In genomic region chr11:65446446-65447277, GRCh38 we compare ENCODE assay signal across 8 cellular contexts. TPM values are rescaled to one million over a fixed set of nuclear protein-coding genes. Genes with fewer than 3 reads are reported as not detected.
A peak's percentile ranks its signal among the peaks of the same experiment; 100 is the strongest.
DNase-seq lines count a peak whose midpoint lies in the region; ATAC-seq, FAIRE-seq and TF ChIP-seq lines count a peak whose summit lies in the region.

No MANE protein-coding gene starts in this region.

- FAIRE-seq in frontal cortex (lab: Jason Lieb, UNC), result no peak

- H3K27ac Mint-ChIP-seq in activated naive CD4-positive, alpha-beta T cell treated with anti-CD3 and anti-CD28 coated beads, Interleukin-2, amount 10 ng/mL, durations not matched to agents 7 days and 5 days, result peak overlapping the region; percentile 78
- peak overlapping the region; percentile 63 for H3K27ac Mint-ChIP-seq in memory B cell

- intact Hi-C loops in vagina (cut with DNase I), result no loop called here

- peaks cover 47% of the 10 kb centered on the region for H3K4me1 ChIP-seq in vagina

- peaks cover 20% of the 10 kb centered on the region for H3K36me3 Mint-ChIP-seq in activated naive CD4-positive, alpha-beta T cell treated with anti-CD3 and anti-CD28 coated beads, Interleukin-2, amount 10 ng/mL, durations not matched to agents 7 days and 5 days
- H3K36me3 Mint-ChIP-seq in memory B cell, result peaks cover 7% of the 10 kb centered on the region

- TF ChIP-seq CTCF in cardiac fibroblast (IDR thresholded peaks at IDR 0.05; ENCODE audit: low read depth, low read length), result no peak
- TF ChIP-seq CTCF in vagina (IDR thresholded peaks at IDR 0.05), result no peak

- peaks cover 2% of the 10 kb centered on the region for H3K9me3 Mint-ChIP-seq in activated naive CD4-positive, alpha-beta T cell treated with anti-CD3 and anti-CD28 coated beads, Interleukin-2, amount 10 ng/mL, durations not matched to agents 7 days and 5 days
- no peaks in the 10 kb centered on the region for H3K9me3 Mint-ChIP-seq in memory B cell

- peaks cover 4% of the 10 kb centered on the region for H3K27me3 Mint-ChIP-seq in activated naive CD4-positive, alpha-beta T cell treated with anti-CD3 and anti-CD28 coated beads, Interleukin-2, amount 10 ng/mL, durations not matched to agents 7 days and 5 days
- no peaks in the 10 kb centered on the region for H3K27me3 Mint-ChIP-seq in memory B cell

- CTCF ChIA-PET in activated naive CD4-positive, alpha-beta T cell treated with anti-CD3 and anti-CD28 coated beads, Interleukin-2, amount 10 ng/mL, durations not matched to agents 7 days and 5 days (lab: Charles Lee), result no interaction called here
- CTCF ChIA-PET in HEK293T (lab: Yijun Ruan, JAX), result interaction anchor here (0.6 to 1.4 kb wide), 6 partner anchors 25 to 131 kb away, joined by 3 to 4 read pairs (median 3); no protein-coding TSS in a partner anchor

- TF ChIP-seq POLR2A in vagina (IDR thresholded peaks at IDR 0.05), result no peak

- ATAC-seq in memory B cell (ENCODE audit: low read depth), result no peak

- no peaks in the 10 kb centered on the region for H3K9me3 ChIP-seq in vagina

- peaks cover 25% of the 10 kb centered on the region for H3K4me1 Mint-ChIP-seq in activated naive CD4-positive, alpha-beta T cell treated with anti-CD3 and anti-CD28 coated beads, Interleukin-2, amount 10 ng/mL, durations not matched to agents 7 days and 5 days
- peaks cover 26% of the 10 kb centered on the region for H3K4me1 Mint-ChIP-seq in memory B cell

- POLR2A ChIA-PET in HEK293T (lab: Yijun Ruan, JAX), result interaction anchor here (1.0 to 11.2 kb wide), 16 partner anchors 13 to 76 kb away, joined by 3 to 156 read pairs (median 6); partner anchors contain the start of genes MALAT1 and NEAT1

- peaks cover 0 to 26% of the 10 kb centered on the region in 2 donors for H3K36me3 ChIP-seq in vagina

- no peak overlapping the region for H3K4me3 Mint-ChIP-seq in activated naive CD4-positive, alpha-beta T cell treated with anti-CD3 and anti-CD28 coated beads, Interleukin-2, amount 10 ng/mL, durations not matched to agents 7 days and 5 days
- no peak overlapping the region for H3K4me3 Mint-ChIP-seq in memory B cell

- H3K27ac ChIP-seq in vagina, result peak overlapping the region; percentile 84

- H3K4me3 ChIP-seq in cardiac fibroblast (replicated peaks in 1 of 2; ENCODE audit: low read depth in 2 of 2, low read length in 2 of 2) (no peak overlapping the region), vagina (no peak overlapping the region)

- DNase-seq in activated naive CD4-positive, alpha-beta T cell treated with anti-CD3 and anti-CD28 coated beads, Interleukin-2, amount 10 ng/mL, durations not matched to agents 7 days and 5 days, result no peak
- DNase-seq in activated naive CD4-positive, alpha-beta T cell (lab: John Stamatoyannopoulos, UW), result no peak
- peak; percentile 60 to 76 for DNase-seq in cardiac fibroblast (ENCODE audit: low read depth in 2 of 2)
- DNase-seq in memory B cell (ENCODE audit: low spot score in 2 of 2), result no peak
- DNase-seq in vagina (ENCODE audit: extremely low spot score in 2 of 2), result no peak
- DNase-seq in HEK293T (ENCODE audit: extremely low spot score), result no peak
- DNase-seq in ecto neural progenitor cell (ENCODE audit: low spot score), result no peak
- no peak for DNase-seq in frontal cortex (ENCODE audit: low spot score in 2 of 2)

- H3K27me3 ChIP-seq in vagina, result no peaks in the 10 kb centered on the region

TF ChIP-seq in HEK293T, 16 proteins besides CTCF, POLR2A, EP300 and RAD21:
- no peak for TF ChIP-seq SUZ12 (IDR thresholded peaks at IDR 0.05)
- no peak for TF ChIP-seq L3MBTL2 (conservative IDR thresholded peaks at IDR 0.05)
- TF ChIP-seq LEF1 (IDR thresholded peaks at IDR 0.05; ENCODE audit: borderline replicate concordance), result no peak
- TF ChIP-seq HDGF (IDR thresholded peaks at IDR 0.05; ENCODE audit: borderline replicate concordance), result no peak
- no peak for TF ChIP-seq ARNT (IDR thresholded peaks at IDR 0.05)
- no peak for TF ChIP-seq NFRKB (IDR thresholded peaks at IDR 0.05)
- no peak for TF ChIP-seq FOXK2 (IDR thresholded peaks at IDR 0.05)
- TF ChIP-seq ELF4 (IDR thresholded peaks at IDR 0.05), result no peak
- no peak for TF ChIP-seq BHLHE40 (IDR thresholded peaks at IDR 0.05; ENCODE audit: borderline replicate concordance)
- no peak for TF ChIP-seq ZNF384 (IDR thresholded peaks at IDR 0.05)
- TF ChIP-seq TARDBP (IDR thresholded peaks at IDR 0.05), result no peak
- no peak for TF ChIP-seq FOXM1 (IDR thresholded peaks at IDR 0.05; ENCODE audit: borderline replicate concordance)
- TF ChIP-seq CTBP1 (IDR thresholded peaks at IDR 0.05; ENCODE audit: borderline replicate concordance), result no peak
- TF ChIP-seq PKNOX1 (IDR thresholded peaks at IDR 0.05), result no peak

RNA-seq across cellular contexts. Expression of gene NEAT1, which starts 24.1 kb away (rescaled TPM):
- total RNA-seq in vagina, result 857 TPM
- 1.6 TPM for total RNA-seq in frontal cortex

RNA-seq across cellular contexts. Expression of gene MALAT1, which starts 52.2 kb away (rescaled TPM):
- total RNA-seq in vagina (16,459 TPM), frontal cortex (6,549 TPM)

Comparison
In these comparisons a context has a peak if more than half of its experiments do, and no peak if none do; other contexts are left out.
1. DNase-seq: peak in cardiac fibroblast (2 of 2); none in activated naive CD4-positive, alpha-beta T cell treated with anti-CD3 and anti-CD28 coated beads, Interleukin-2, amount 10 ng/mL, durations not matched to agents 7 days and 5 days (single experiment), activated naive CD4-positive, alpha-beta T cell (0 of 4), memory B cell (0 of 2), vagina (0 of 2), HEK293T (single experiment), ecto neural progenitor cell (single experiment) and frontal cortex (0 of 2).
2. RNA of gene NEAT1, which starts 24.1 kb away (total RNA-seq): 857 TPM in vagina (single experiment); 1.6 TPM in frontal cortex (single experiment); every median in the first group is over 100 times any median in the second.